1 cellular context compared by ENCODE assay signal in the genomic region with DNA sequence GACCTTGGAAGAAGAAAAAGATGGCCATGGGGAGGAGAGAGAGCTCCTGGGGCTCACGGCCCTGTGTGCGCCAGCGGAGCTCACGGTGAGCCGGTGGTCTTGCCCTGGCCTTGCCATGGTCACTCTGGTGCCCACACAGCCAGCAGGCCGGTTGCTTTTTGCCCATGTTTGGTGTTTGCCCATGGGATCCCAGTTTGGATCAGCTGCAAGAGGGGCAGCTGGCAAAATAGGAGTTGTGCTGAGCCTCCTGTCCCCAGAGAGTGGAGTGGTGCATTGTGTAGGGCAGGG.
TF ChIP-seq lines count a peak whose summit lies in the region.

No MANE protein-coding gene starts in this region.

TF ChIP-seq in endothelial cell of umbilical vein, 7 proteins besides CTCF, POLR2A, EP300 and RAD21:
- TF ChIP-seq POLR2AphosphoS5 (IDR thresholded peaks at IDR 0.05; ENCODE audit: insufficient read depth, low read depth, low read length) = no peak
- no peak for TF ChIP-seq JUN (IDR thresholded peaks at IDR 0.05; ENCODE audit: borderline replicate concordance, insufficient read depth, insufficient read length, low read depth)
- TF ChIP-seq EZH2 (IDR thresholded peaks at IDR 0.05; ENCODE audit: borderline replicate concordance, low read depth, low read length, severe bottlenecking) = no peak
- TF ChIP-seq MYC (IDR thresholded peaks at IDR 0.05; ENCODE audit: low read depth, low read length) = no peak
- TF ChIP-seq GATA2 (IDR thresholded peaks at IDR 0.05; ENCODE audit: insufficient read depth, insufficient read length, low read depth, low read length) = no peak
- no peak for TF ChIP-seq FOS (IDR thresholded peaks at IDR 0.05; ENCODE audit: borderline replicate concordance, insufficient read depth, low read length)
- TF ChIP-seq, protein P1, sequence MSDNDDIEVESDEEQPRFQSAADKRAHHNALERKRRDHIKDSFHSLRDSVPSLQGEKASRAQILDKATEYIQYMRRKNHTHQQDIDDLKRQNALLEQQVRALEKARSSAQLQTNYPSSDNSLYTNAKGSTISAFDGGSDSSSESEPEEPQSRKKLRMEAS (IDR thresholded peaks at IDR 0.05; ENCODE audit: insufficient read depth, insufficient read length) = no peak
TF ChIP-seq in endothelial cell of umbilical vein: peak in this region for 0.
